In the genomic region with DNA sequence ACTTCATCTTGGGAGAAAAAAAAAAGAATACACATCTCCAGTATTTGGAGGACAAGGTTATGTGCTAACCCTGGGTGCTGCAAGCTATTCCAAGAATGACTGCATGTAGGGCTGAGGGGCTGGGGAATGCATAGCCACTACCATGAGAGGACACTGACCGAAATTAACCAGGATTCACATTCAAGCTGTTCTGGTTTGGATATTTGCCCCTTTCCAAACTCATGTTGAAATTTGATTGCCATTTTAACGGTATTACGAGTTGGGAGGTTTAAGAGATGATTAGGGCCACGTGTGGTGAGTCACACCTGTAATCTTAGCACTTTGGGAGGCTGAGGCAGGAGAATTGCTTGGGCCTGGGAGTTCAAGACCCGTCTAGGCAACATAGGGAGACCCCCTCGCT, we compare ENCODE assay signal across 17 cellular contexts. TPM values are rescaled to one million over a fixed set of nuclear protein-coding genes. Genes with fewer than 3 reads are reported as not detected.
DNase-seq lines count a peak whose midpoint lies in the region; TF ChIP-seq lines count a peak whose summit lies in the region.
"Had no signal": no experiment of that assay in that cellular context is flagged by ENCODE, and none has a peak within 500 bp of the region (broad histone marks: within the 10 kb centered on the region; RNA-seq: fewer than 3 reads in every experiment).

No MANE protein-coding gene starts in this region.

- H3K4me3 ChIP-seq in thyroid gland (replicated peaks in 1 of 3), result no peak overlapping the region
- H3K4me3 ChIP-seq: BLaER1 treated with 17β-estradiol and CSF1 and Interleukin-3, amounts not matched to agents 10 nM and 100 nM; GM23248; HAP-1 had no signal

- TF ChIP-seq CTCF in RWPE1 (conservative IDR thresholded peaks at IDR 0.05; ENCODE audit: low read depth), result no peak
- no peak for TF ChIP-seq CTCF in thyroid gland (IDR thresholded peaks at IDR 0.05)

- peak; percentile 13 for DNase-seq in EH (ENCODE audit: low read depth)
- DNase-seq in RWPE1 (ENCODE audit: low spot score), result no peak
- DNase-seq in mesenteric fat pad (ENCODE audit: low spot score), result peak; percentile 22
- DNase-seq in thyroid gland, result no peak
- no peak for DNase-seq in DMS153 treated with DMSO at 0.1 percent for 48 hours (lab: John Stamatoyannopoulos, UW; ENCODE audit: unreplicated experiment)
- no peak for DNase-seq in epidermal melanocyte (ENCODE audit: insufficient read length, low spot score)
- DNase-seq: AML-193; BE2C; CD4-positive, alpha-beta T cell; CD8-positive, alpha-beta memory T cell; DMS 273 treated with DMSO at 0.1 percent for 48 hours; DMS53; DMS79 treated with DMSO at 0.1 percent for 48 hours; GM23248; HFFc6 had no signal

- no peaks in the 10 kb centered on the region for H3K9me3 ChIP-seq in thyroid gland

- TF ChIP-seq POLR2A in thyroid gland (IDR thresholded peaks at IDR 0.05), result no peak

- CTCF ChIA-PET in RWPE1 (lab: Yijun Ruan, JAX), result no interaction called here

- no peaks in the 10 kb centered on the region for H3K4me1 ChIP-seq in thyroid gland
- H3K4me1 ChIP-seq: BE2C, HAP-1 had no signal

- WGBS in thyroid gland, 2 donors, result 87 to 92% methylated on average over 6 of the region's 6 CpGs

- H3K27ac ChIP-seq in RWPE1 (peak overlapping the region; percentile 1; the same call in 1 of the 2 replicates), thyroid gland (no peak overlapping the region)
- H3K27ac ChIP-seq: BLaER1 treated with 17β-estradiol and CSF1 and Interleukin-3, amounts not matched to agents 10 nM and 100 nM had no signal

- intact Hi-C loops in thyroid gland (cut with DNase I), result no loop called here

- POLR2A ChIA-PET in RWPE1 (lab: Yijun Ruan, JAX; ENCODE audit: low non-redundant PET), result no interaction called here

- no peaks in the 10 kb centered on the region for H3K36me3 ChIP-seq in thyroid gland
- H3K36me3 ChIP-seq: BE2C, HAP-1 had no signal

- no peaks in the 10 kb centered on the region for H3K27me3 ChIP-seq in thyroid gland
- H3K27me3 ChIP-seq: BE2C; BLaER1 treated with 17β-estradiol and CSF1 and Interleukin-3, amounts not matched to agents 10 nM and 100 nM had no signal

RNA-seq across cellular contexts. Expression of a gene that starts 18.5 kb away (rescaled TPM):
- total RNA-seq in mesenteric fat pad (78.3 TPM), thyroid gland (100 to 1,000 TPM; 105 to 164 (median 114) TPM)

RNA-seq across cellular contexts. Expression of a gene that starts 32.7 kb away (rescaled TPM):
- total RNA-seq in mesenteric fat pad (267 TPM), thyroid gland (100 to 1,000 TPM; 257 to 428 (median 329) TPM)

Comparison
In these comparisons a context has a peak if more than half of its experiments do, and no peak if none do; other contexts are left out.
1. DNase-seq: peak in EH (single experiment) and mesenteric fat pad (single experiment); none in RWPE1 (single experiment), thyroid gland (0 of 2), DMS153 treated with DMSO at 0.1 percent for 48 hours (single experiment) and epidermal melanocyte (single experiment).